In the genomic region with DNA sequence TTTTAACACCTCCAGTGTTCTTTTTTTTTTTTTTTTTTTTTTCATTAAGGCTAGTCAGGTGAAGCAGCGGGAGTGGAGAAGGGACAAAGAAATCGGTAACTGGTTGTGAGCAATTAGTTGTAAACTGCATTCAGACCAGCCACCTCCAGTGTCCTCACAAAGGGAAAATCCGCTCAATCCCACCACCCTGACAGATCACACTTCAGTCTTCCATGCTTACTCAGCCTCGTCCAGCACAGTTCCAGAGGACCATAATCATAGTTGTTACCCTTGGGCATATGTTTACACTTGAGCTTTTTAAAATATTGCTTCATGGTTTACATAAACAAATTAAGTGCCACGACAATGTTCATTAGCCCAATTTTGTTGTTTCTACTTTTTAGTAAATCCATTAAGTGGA, we compare ENCODE assay signal across 11 cellular contexts. TPM values are rescaled to one million over a fixed set of nuclear protein-coding genes. Genes with fewer than 3 reads are reported as not detected.
DNase-seq lines count a peak whose midpoint lies in the region; ATAC-seq, FAIRE-seq and TF ChIP-seq lines count a peak whose summit lies in the region.
"Had no signal": no experiment of that assay in that cellular context is flagged by ENCODE, and none has a peak within 500 bp of the region (broad histone marks: within the 10 kb centered on the region; RNA-seq: fewer than 3 reads in every experiment).

No MANE protein-coding gene starts in this region.

- peaks cover 92% of the 10 kb centered on the region for H4K20me1 ChIP-seq in astrocyte (ENCODE audit: insufficient read depth, low read length)
- peaks cover 20% of the 10 kb centered on the region for H4K20me1 ChIP-seq in keratinocyte (ENCODE audit: control insufficient read depth, extremely low read depth, insufficient read depth, low read length)

- H3K4me3 ChIP-seq in astrocyte (ENCODE audit: insufficient read depth, low read depth, low read length) (no peak overlapping the region), keratinocyte (ENCODE audit: control insufficient read depth in 2 of 3, extremely low read depth in 1 of 3, insufficient read depth in 2 of 3, low read depth in 1 of 3, low read length in 3 of 3) (peak overlapping the region in 1 of 3 experiments; percentile 3), skeletal muscle tissue (ENCODE audit: low read length in 3 of 3) (no peak overlapping the region)
- H3K4me3 ChIP-seq: BLaER1 treated with 17β-estradiol and CSF1 and Interleukin-3, amounts not matched to agents 10 nM and 100 nM had no signal

- no peak overlapping the region for H3K4me3 Mint-ChIP-seq in astrocyte (ENCODE audit: unreplicated experiment)
- H3K4me3 Mint-ChIP-seq in activated T-helper 2 cell treated with anti-CD3 and anti-CD28 coated beads, Interferon-gamma antibody, Interleukin-2, Interleukin-4, amounts not matched to agents 10 μg/mL and 5 μg/mL and 100 μg/mL, durations not matched to agents 14 hours and 24 hours and 36 hours (ENCODE audit: low read depth), result no peak overlapping the region

- DNase-seq in Daoy (ENCODE audit: low read depth), result peak; percentile 25
- DNase-seq in astrocyte (ENCODE audit: low read depth), result no peak
- DNase-seq in keratinocyte (ENCODE audit: low read depth, low spot score), result no peak
- no peak for DNase-seq in NCI-H2029 (lab: John Stamatoyannopoulos, UW)
- no peak for DNase-seq in activated T-helper 2 cell treated with anti-CD3 and anti-CD28 coated beads, Interferon-gamma antibody, Interleukin-2, Interleukin-4, amounts not matched to agents 10 μg/mL and 5 μg/mL and 100 μg/mL, durations not matched to agents 14 hours and 24 hours and 36 hours (ENCODE audit: low spot score)
- DNase-seq: NCI-H748 treated with DMSO at 0.1 percent for 48 hours; stimulated activated CD4-positive, alpha-beta T cell treated with anti-CD3 and anti-CD28 coated beads, Interleukin-2, amount 100 ng/mL, for 48 hours had no signal

- peak overlapping the region; percentile 50 for H3K9ac ChIP-seq in astrocyte (ENCODE audit: low read length)
- peak overlapping the region; percentile 53 for H3K9ac ChIP-seq in keratinocyte (ENCODE audit: control insufficient read depth, extremely low read depth, insufficient read depth, low read length)
- peak overlapping the region in 1 of 3 donors; percentile 51 for H3K9ac ChIP-seq in skeletal muscle tissue (ENCODE audit: low read depth in 1 of 3, low read length in 3 of 3)

- TF ChIP-seq CTCF in astrocyte (IDR thresholded peaks at IDR 0.05; ENCODE audit: insufficient read depth, low read depth, low read length) (no peak), keratinocyte (optimal IDR thresholded peaks at IDR 0.05 in 1 of 3, IDR thresholded peaks at IDR 0.05 in 1 of 3, conservative IDR thresholded peaks at IDR 0.05 in 1 of 3; ENCODE audit: extremely low read depth in 1 of 3, insufficient read depth in 2 of 3, low read length in 3 of 3) (no peak)

- H3K79me2 ChIP-seq in astrocyte (ENCODE audit: insufficient read depth, low read length) (peaks cover 58% of the 10 kb centered on the region), keratinocyte (ENCODE audit: control insufficient read depth, insufficient read depth, low read length) (peaks cover 36% of the 10 kb centered on the region)

- H3K4me2 ChIP-seq in astrocyte (ENCODE audit: low read length), result peak overlapping the region; percentile 69
- H3K4me2 ChIP-seq in keratinocyte (ENCODE audit: control insufficient read depth, extremely low read depth, insufficient read depth, low read depth, low read length), result peak overlapping the region; percentile 60

- H3K36me3 ChIP-seq in astrocyte (ENCODE audit: insufficient read depth, low read length) (peaks cover 42% of the 10 kb centered on the region), keratinocyte (ENCODE audit: control insufficient read depth in 2 of 2, extremely low read depth in 1 of 2, insufficient read depth in 2 of 2, low read length in 2 of 2) (peaks cover 36 to 58% of the 10 kb centered on the region in 2 experiments), skeletal muscle tissue (ENCODE audit: control insufficient read depth in 3 of 3, insufficient read depth in 3 of 3, low read length in 3 of 3) (peaks cover 24 to 49% (median 28%) of the 10 kb centered on the region in 3 donors)

- no peaks in the 10 kb centered on the region for H3K9me3 Mint-ChIP-seq in astrocyte (ENCODE audit: unreplicated experiment)
- H3K9me3 Mint-ChIP-seq in activated T-helper 2 cell treated with anti-CD3 and anti-CD28 coated beads, Interferon-gamma antibody, Interleukin-2, Interleukin-4, amounts not matched to agents 10 μg/mL and 5 μg/mL and 100 μg/mL, durations not matched to agents 14 hours and 24 hours and 36 hours, result no peaks in the 10 kb centered on the region

- peak overlapping the region; percentile 64 for H3K27ac ChIP-seq in astrocyte (ENCODE audit: low read depth, low read length)
- peak overlapping the region; percentile 82 for H3K27ac ChIP-seq in keratinocyte (ENCODE audit: control insufficient read depth, insufficient read depth, low read length)
- peak overlapping the region; percentile 68 for H3K27ac ChIP-seq in skeletal muscle tissue (ENCODE audit: low read depth, low read length)

- H3K27me3 Mint-ChIP-seq in astrocyte (ENCODE audit: low read depth, unreplicated experiment), result no peaks in the 10 kb centered on the region
- no peaks in the 10 kb centered on the region for H3K27me3 Mint-ChIP-seq in activated T-helper 2 cell treated with anti-CD3 and anti-CD28 coated beads, Interferon-gamma antibody, Interleukin-2, Interleukin-4, amounts not matched to agents 10 μg/mL and 5 μg/mL and 100 μg/mL, durations not matched to agents 14 hours and 24 hours and 36 hours (ENCODE audit: low read depth)

- H3K4me1 Mint-ChIP-seq in astrocyte (ENCODE audit: low read depth, unreplicated experiment), result peaks cover 39% of the 10 kb centered on the region
- H3K4me1 Mint-ChIP-seq in activated T-helper 2 cell treated with anti-CD3 and anti-CD28 coated beads, Interferon-gamma antibody, Interleukin-2, Interleukin-4, amounts not matched to agents 10 μg/mL and 5 μg/mL and 100 μg/mL, durations not matched to agents 14 hours and 24 hours and 36 hours (ENCODE audit: low read depth), result peaks cover 4% of the 10 kb centered on the region

- H3K4me1 ChIP-seq in astrocyte (ENCODE audit: insufficient read depth, low read length), result peaks cover 38% of the 10 kb centered on the region
- peaks cover 22% of the 10 kb centered on the region for H3K4me1 ChIP-seq in keratinocyte (ENCODE audit: control insufficient read depth, extremely low read depth, insufficient read depth, low read length)
- peaks cover 24 to 60% (median 39%) of the 10 kb centered on the region in 3 donors for H3K4me1 ChIP-seq in skeletal muscle tissue (ENCODE audit: control insufficient read depth in 3 of 3, insufficient read depth in 3 of 3, low read length in 3 of 3)

- H2AFZ ChIP-seq in astrocyte (ENCODE audit: low read depth, low read length) (no peak overlapping the region), keratinocyte (ENCODE audit: control insufficient read depth, low read length) (no peak overlapping the region)

- H3K27me3 ChIP-seq in astrocyte (ENCODE audit: insufficient read depth, low read length) (no peaks in the 10 kb centered on the region), keratinocyte (ENCODE audit: control insufficient read depth, extremely low read depth, insufficient read depth, low read length) (no peaks in the 10 kb centered on the region), skeletal muscle tissue (ENCODE audit: control insufficient read depth in 3 of 3, insufficient read depth in 3 of 3, low read length in 3 of 3) (no peaks in the 10 kb centered on the region)
- H3K27me3 ChIP-seq: BLaER1 treated with 17β-estradiol and CSF1 and Interleukin-3, amounts not matched to agents 10 nM and 100 nM had no signal

- H3K27ac Mint-ChIP-seq in astrocyte (ENCODE audit: unreplicated experiment), result peak overlapping the region; percentile 28
- H3K27ac Mint-ChIP-seq in activated T-helper 2 cell treated with anti-CD3 and anti-CD28 coated beads, Interferon-gamma antibody, Interleukin-2, Interleukin-4, amounts not matched to agents 10 μg/mL and 5 μg/mL and 100 μg/mL, durations not matched to agents 14 hours and 24 hours and 36 hours, result no peak overlapping the region

- no peak for FAIRE-seq in astrocyte (lab: Jason Lieb, UNC)
- FAIRE-seq in keratinocyte (lab: Jason Lieb, UNC), result peak; percentile 48

- dilution Hi-C loops in keratinocyte (cut with MboI; ENCODE audit: extremely low pct_ligation_motif_present, low sequenced_read_pairs), result no loop called here

- H3K36me3 Mint-ChIP-seq in astrocyte (ENCODE audit: low read depth, unreplicated experiment), result peaks cover 13% of the 10 kb centered on the region
- H3K36me3 Mint-ChIP-seq in activated T-helper 2 cell treated with anti-CD3 and anti-CD28 coated beads, Interferon-gamma antibody, Interleukin-2, Interleukin-4, amounts not matched to agents 10 μg/mL and 5 μg/mL and 100 μg/mL, durations not matched to agents 14 hours and 24 hours and 36 hours (ENCODE audit: low read depth), result peaks cover 53% of the 10 kb centered on the region

- intact Hi-C loops in activated T-helper 2 cell treated with anti-CD3 and anti-CD28 coated beads, Interferon-gamma antibody, Interleukin-2, Interleukin-4, amounts not matched to agents 10 μg/mL and 5 μg/mL and 100 μg/mL, durations not matched to agents 14 hours and 24 hours and 36 hours (cut with micrococcal nuclease), result no loop called here

- H3K9me1 ChIP-seq in keratinocyte (ENCODE audit: control insufficient read depth, extremely low read depth, insufficient read depth, low read length), result no peaks in the 10 kb centered on the region

- ATAC-seq in GM18511 (IDR thresholded peaks at IDR 0.05; ENCODE audit: unreplicated experiment), result no peak
- no peak for ATAC-seq in GM21737 (IDR thresholded peaks at IDR 0.05; ENCODE audit: unreplicated experiment)

- H3K9me3 ChIP-seq in astrocyte (ENCODE audit: insufficient read depth, low read depth, low read length) (no peaks in the 10 kb centered on the region), keratinocyte (ENCODE audit: control insufficient read depth, low read depth, low read length) (no peaks in the 10 kb centered on the region), skeletal muscle tissue (ENCODE audit: control insufficient read depth in 3 of 3, low read length in 3 of 3) (no peaks in the 10 kb centered on the region)
- H3K9me3 ChIP-seq: BLaER1 treated with 17β-estradiol and CSF1 and Interleukin-3, amounts not matched to agents 10 nM and 100 nM had no signal

RNA-seq across cellular contexts. Expression of a gene that starts 10.2 kb away (rescaled TPM):
- total RNA-seq in Daoy (2014; rRNA removed; shearing (Covaris generic)), result 66.2 and 122 TPM in 2 replicates
- 112 and 118 TPM in 2 replicates for total RNA-seq in astrocyte
- 126 to 227 TPM (median 156 TPM) in 3 replicates for polyA plus RNA-seq in keratinocyte
- 50.1 TPM for polyA plus RNA-seq in keratinocyte (2011; ENCODE audit: low read depth)
- polyA plus RNA-seq in keratinocyte (2011; cell fraction: cytosol; rRNA removed), result 204 and 229 TPM in 2 replicates
- polyA plus RNA-seq in keratinocyte (2011; cell fraction: nucleus; rRNA removed), result 83.6 and 89.5 TPM in 2 replicates
- polyA plus RNA-seq in keratinocyte (2012; ENCODE audit: low replicate concordance), result 242 and 320 TPM in 2 replicates
- 133 to 171 TPM (median 164 TPM) in 3 replicates for polyA minus RNA-seq in keratinocyte
- 79.2 TPM for polyA minus RNA-seq in keratinocyte (2011; cell fraction: cytosol; rRNA and poly(A)+ RNA removed)
- 24.8 and 40.3 TPM in 2 replicates for polyA minus RNA-seq in keratinocyte (2011; cell fraction: nucleus; rRNA and poly(A)+ RNA removed)
- 28.7 TPM for total RNA-seq in skeletal muscle tissue
- 104 and 112 TPM in 2 replicates for total RNA-seq in activated T-helper 2 cell treated with anti-CD3 and anti-CD28 coated beads, Interferon-gamma antibody, Interleukin-2, Interleukin-4, amounts not matched to agents 10 μg/mL and 5 μg/mL and 100 μg/mL, durations not matched to agents 14 hours and 24 hours and 36 hours

RNA-seq across cellular contexts. Expression of a gene that starts 32.1 kb away (rescaled TPM):
- 1.5 and 2.5 TPM in 2 replicates for total RNA-seq in Daoy (2014; rRNA removed; shearing (Covaris generic))
- total RNA-seq in astrocyte (48.9 and 52.3 TPM in 2 replicates), skeletal muscle tissue (11.0 TPM)
- polyA plus RNA-seq in keratinocyte, result 1.7 to 2.9 TPM (median 2.2 TPM) in 3 replicates
- polyA plus RNA-seq in keratinocyte (2011; ENCODE audit: low read depth), result 8.8 TPM
- polyA plus RNA-seq in keratinocyte (2011; cell fraction: cytosol; rRNA removed), result 1.6 and 2.0 TPM in 2 replicates
- 1.3 and 2.3 TPM in 2 replicates for polyA plus RNA-seq in keratinocyte (2011; cell fraction: nucleus; rRNA removed)
- 2.9 and 12.5 TPM in 2 replicates for polyA plus RNA-seq in keratinocyte (2012; ENCODE audit: low replicate concordance)
- 1.6 to 1.7 TPM in 2 of 3 replicates, not detected in the other for polyA minus RNA-seq in keratinocyte
- polyA minus RNA-seq in keratinocyte (2011; cell fraction: cytosol; rRNA and poly(A)+ RNA removed), result 4.8 TPM
- polyA minus RNA-seq in keratinocyte (2011; cell fraction: nucleus; rRNA and poly(A)+ RNA removed), result 1.5 and 1.7 TPM in 2 replicates
- total RNA-seq in activated T-helper 2 cell treated with anti-CD3 and anti-CD28 coated beads, Interferon-gamma antibody, Interleukin-2, Interleukin-4, amounts not matched to agents 10 μg/mL and 5 μg/mL and 100 μg/mL, durations not matched to agents 14 hours and 24 hours and 36 hours, result 2.4 and 3.3 TPM in 2 replicates
